Comparison of ENCODE assay signal across 18 cellular contexts in genomic region chr12:75294338-75294737, GRCh38. TPM values are rescaled to one million over a fixed set of nuclear protein-coding genes. Genes with fewer than 3 reads are reported as not detected.
DNase-seq lines count a peak whose midpoint lies in the region; ATAC-seq, FAIRE-seq and TF ChIP-seq lines count a peak whose summit lies in the region.
"Had no signal": no experiment of that assay in that cellular context is flagged by ENCODE, and none has a peak within 500 bp of the region (broad histone marks: within the 10 kb centered on the region; RNA-seq: fewer than 3 reads in every experiment).

No MANE protein-coding gene starts in this region.

- H3K79me2 ChIP-seq in H9 (ENCODE audit: insufficient read depth, low read length) = no peaks in the 10 kb centered on the region

- TF ChIP-seq CTCF in H9 (conservative IDR thresholded peaks at IDR 0.05) = no peak
- TF ChIP-seq CTCF in nephron progenitor cell (IDR thresholded peaks at IDR 0.05) = no peak

- no peaks in the 10 kb centered on the region for H3K79me1 ChIP-seq in H9 (ENCODE audit: insufficient read depth, low read depth, low read length, poor library complexity, severe bottlenecking)

- no peak overlapping the region for H4K5ac ChIP-seq in H9 (ENCODE audit: insufficient read length, low read depth, low read length)

- H3K9ac ChIP-seq in H9 (ENCODE audit: extremely low read depth, insufficient read length, low read length) = no peak overlapping the region
- H3K9ac ChIP-seq: BLaER1 treated with 17β-estradiol and CSF1 and Interleukin-3, amounts not matched to agents 10 nM and 100 nM; KMS-11 had no signal

- no peak overlapping the region for H3K23ac ChIP-seq in H9 (ENCODE audit: insufficient read length, low read depth, low read length)

- no peaks in the 10 kb centered on the region; a peak in 1 of 7 replicates for H3K36me3 Mint-ChIP-seq in H9 (ENCODE audit: insufficient read depth in 1 of 3, low read depth in 3 of 3)
- peaks cover 5% of the 10 kb centered on the region for H3K36me3 Mint-ChIP-seq in nephron progenitor cell (ENCODE audit: low read depth)
- H3K36me3 Mint-ChIP-seq: CD8-positive, alpha-beta T cell had no signal

- ATAC-seq in HG03280 (IDR thresholded peaks at IDR 0.05; ENCODE audit: unreplicated experiment) = no peak
- ATAC-seq: CD8-positive, alpha-beta T cell had no signal

- no peaks in the 10 kb centered on the region for H4K20me1 ChIP-seq in H9 (ENCODE audit: control insufficient read depth, insufficient read depth, insufficient read length)
- H4K20me1 ChIP-seq: BLaER1 treated with 17β-estradiol and CSF1 and Interleukin-3, amounts not matched to agents 10 nM and 100 nM had no signal

- no peak overlapping the region for H2BK12ac ChIP-seq in H9 (ENCODE audit: insufficient read length, low read depth, low read length)

- DNase-seq in H9 (no peak), NCI-H82 treated with DMSO at 0.1 percent for 48 hours (lab: John Stamatoyannopoulos, UW; ENCODE audit: unreplicated experiment) (peak; percentile 39), erythroblast (lab: John Stamatoyannopoulos, UW) (peak; percentile 62 to 90), nephron progenitor cell (no peak), H54 (ENCODE audit: insufficient read length, low spot score) (no peak), MV-4-11 (lab: John Stamatoyannopoulos, UW) (no peak)
- DNase-seq: Calu3; CD8-positive, alpha-beta T cell; HCEC 1CT had no signal

- no peak overlapping the region for H2AK5ac ChIP-seq in H9 (ENCODE audit: insufficient read length, low read length)

- no CpG with 5 or more reads among the region's 3 CpGs for WGBS in H9 (ENCODE audit: extremely low coverage, insufficient read length, low lambda C conversion rate)

- H2AFZ ChIP-seq in H9 (ENCODE audit: low read length) = no peak overlapping the region

- peak overlapping the region; percentile 31 for H3K4me2 ChIP-seq in H9 (ENCODE audit: insufficient read depth, insufficient read length, low read length)
- H3K4me2 ChIP-seq: BLaER1 treated with 17β-estradiol and CSF1 and Interleukin-3, amounts not matched to agents 10 nM and 100 nM; KMS-11 had no signal

- H2BK20ac ChIP-seq in H9 (ENCODE audit: low read depth, low read length, poor library complexity, severe bottlenecking) = no peak overlapping the region

- no peak overlapping the region for H3K18ac ChIP-seq in H9 (ENCODE audit: insufficient read length, low read depth, low read length)

- no peak overlapping the region for H3K4ac ChIP-seq in H9 (ENCODE audit: low read depth, low read length)

- H3K4me1 Mint-ChIP-seq in H9 = peaks cover 11 to 14% of the 10 kb centered on the region in 2 experiments
- peaks cover 9% of the 10 kb centered on the region for H3K4me1 Mint-ChIP-seq in nephron progenitor cell
- H3K4me1 Mint-ChIP-seq: B cell had no signal

- no peak for TF ChIP-seq POLR2A in erythroblast (IDR thresholded peaks at IDR 0.05; ENCODE audit: low read length)
- TF ChIP-seq POLR2A in H54 (IDR thresholded peaks at IDR 0.05; ENCODE audit: low read depth, low read length) = no peak

- no peak overlapping the region for H4K91ac ChIP-seq in H9 (ENCODE audit: insufficient read length, low read depth, low read length)

- H3K27ac Mint-ChIP-seq in H9 = peak overlapping the region in 2 of 3 experiments; percentile 29 to 41; a peak in 3 of 7 replicates
- H3K27ac Mint-ChIP-seq in nephron progenitor cell = peak overlapping the region; percentile 5
- H3K27ac Mint-ChIP-seq: B cell; CD8-positive, alpha-beta T cell had no signal

- no peak overlapping the region for H3T11ph ChIP-seq in H9 (ENCODE audit: low read length)

- no peak overlapping the region for H3K56ac ChIP-seq in H9 (ENCODE audit: insufficient read length, low read depth, low read length)

- H2BK5ac ChIP-seq in H9 (ENCODE audit: insufficient read length, low read length) = no peak overlapping the region

- no peak overlapping the region for H2BK120ac ChIP-seq in H9 (ENCODE audit: low read depth, low read length, poor library complexity, severe bottlenecking)

- H3K4me1 ChIP-seq in H9 (ENCODE audit: insufficient read depth, low read length) = no peaks in the 10 kb centered on the region; the same call in 1 of the 2 replicates
- H3K4me1 ChIP-seq: BLaER1 treated with 17β-estradiol and CSF1 and Interleukin-3, amounts not matched to agents 10 nM and 100 nM had no signal

- 0 out of 5 replicates have a peak overlapping the region, but pooled peaks of 1 of the 2 experiments have one; percentile 25 for H3K4me3 Mint-ChIP-seq in H9
- H3K4me3 Mint-ChIP-seq in nephron progenitor cell = no peak overlapping the region
- H3K4me3 Mint-ChIP-seq: B cell; CD8-positive, alpha-beta T cell had no signal

- H3K9me3 ChIP-seq in H9 (ENCODE audit: control insufficient read depth, low read depth, low read length) = no peaks in the 10 kb centered on the region
- H3K9me3 ChIP-seq: BLaER1 treated with 17β-estradiol and CSF1 and Interleukin-3, amounts not matched to agents 10 nM and 100 nM had no signal

- no peak overlapping the region for H3K14ac ChIP-seq in H9 (ENCODE audit: insufficient read depth, low read length)

- peak overlapping the region; percentile 51 for H3K27ac ChIP-seq in H9 (ENCODE audit: insufficient read length, low read depth, low read length)
- H3K27ac ChIP-seq: BLaER1 treated with 17β-estradiol and CSF1 and Interleukin-3, amounts not matched to agents 10 nM and 100 nM; KMS-11 had no signal

- H3K23me2 ChIP-seq in H9 (ENCODE audit: insufficient read length, low read depth, low read length, poor library complexity, severe bottlenecking) = no peaks in the 10 kb centered on the region

- H3K27me3 Mint-ChIP-seq in H9 (ENCODE audit: low read depth) (peaks cover 8% of the 10 kb centered on the region; the same call in 1 of the 2 replicates), nephron progenitor cell (ENCODE audit: low read depth, poor library complexity) (no peaks in the 10 kb centered on the region)
- H3K27me3 Mint-ChIP-seq: B cell had no signal

- H3K27me3 ChIP-seq in H9 (ENCODE audit: insufficient read depth, low read length) = no peaks in the 10 kb centered on the region
- H3K27me3 ChIP-seq: BLaER1 treated with 17β-estradiol and CSF1 and Interleukin-3, amounts not matched to agents 10 nM and 100 nM had no signal

- H2BK15ac ChIP-seq in H9 (ENCODE audit: low read depth, low read length) = no peak overlapping the region

- no peak overlapping the region for H4K8ac ChIP-seq in H9 (replicated peaks; ENCODE audit: insufficient read length, low read depth, low read length)

- H3K9me3 Mint-ChIP-seq in H9 (no peaks in the 10 kb centered on the region), nephron progenitor cell (no peaks in the 10 kb centered on the region)
- H3K9me3 Mint-ChIP-seq: CD8-positive, alpha-beta T cell had no signal

- FAIRE-seq in H54 (lab: Jason Lieb, UNC) = no peak
- FAIRE-seq: G401.6, GM12891, GM18507, H1 had no signal

RNA-seq across cellular contexts. Expression of gene CAPS2, which starts 35.8 kb away (rescaled TPM):
- total RNA-seq in H9 (2021) = 3.9 and 4.3 TPM in 2 replicates

RNA-seq across cellular contexts. Expression of gene GLIPR1L1, which starts 40.1 kb away (rescaled TPM):
- 1.9 and 3.2 TPM in 2 replicates for total RNA-seq in H9 (2021)
- total RNA-seq: A172; B cell; Calu3; CD8-positive, alpha-beta T cell had no signal

Comparison
In these comparisons a context has a peak if more than half of its experiments do, and no peak if none do; other contexts are left out.
1. DNase-seq: peak in NCI-H82 treated with DMSO at 0.1 percent for 48 hours (single experiment) and erythroblast (2 of 2); none in H9 (single experiment), nephron progenitor cell (single experiment), H54 (single experiment) and MV-4-11 (single experiment).